23 cellular contexts compared by ENCODE assay signal in the genomic region with DNA sequence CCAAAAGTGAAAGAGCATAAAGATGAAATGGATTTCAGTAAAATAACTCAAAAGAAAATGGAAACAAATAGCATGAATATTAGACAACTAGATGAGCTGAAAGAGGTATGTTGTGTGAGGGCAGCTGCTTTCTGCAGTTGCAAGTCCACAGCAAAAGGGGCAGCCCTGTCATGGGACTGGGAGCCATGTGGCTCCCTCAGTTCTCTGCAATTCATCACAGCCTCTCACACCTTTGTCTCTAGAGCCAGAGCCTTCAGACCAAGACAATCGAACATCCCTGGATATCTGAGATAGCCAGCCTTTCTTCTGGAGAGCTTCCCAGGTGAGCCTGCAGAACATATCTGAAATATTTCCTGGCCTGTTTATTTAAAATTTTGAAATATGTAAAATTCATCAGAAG.
"Had no signal": no experiment of that assay in that cellular context is flagged by ENCODE, and none has a peak within 500 bp of the region (broad histone marks: within the 10 kb centered on the region; RNA-seq: fewer than 3 reads in every experiment).

No MANE protein-coding gene starts in this region.

- H3K4me2 ChIP-seq: SK-N-SH had no signal

- H3K9ac ChIP-seq: SK-N-SH had no signal

- H3K9me3 ChIP-seq: MG63, SK-N-SH had no signal

- H3K27ac Mint-ChIP-seq: T-cell had no signal

- ATAC-seq: Panc1, PC-3, T-cell had no signal

- H3K36me3 ChIP-seq: MG63 had no signal

- H3K36me3 Mint-ChIP-seq: T-cell had no signal

- H3K27me3 ChIP-seq: MG63 had no signal

- H3K4me3 Mint-ChIP-seq: T-cell had no signal

- H3K4me3 ChIP-seq: MG63 had no signal

- H3K4me1 Mint-ChIP-seq: T-cell had no signal

- H3K9me3 Mint-ChIP-seq: T-cell had no signal

- H3K27ac ChIP-seq: RWPE1 had no signal

- DNase-seq: IMR-90; Karpas-422; KG1; MG63; NCI-H1092; NCI-H1105 treated with DMSO at 0.1 percent for 48 hours; NCI-H1417 treated with DMSO at 0.1 percent for 48 hours; NCI-H146; NCI-H1694 treated with DMSO at 0.1 percent for 48 hours; NCI-H2029; NCI-H2171 treated with DMSO at 0.1 percent for 48 hours; NCI-H345; NCI-H446 treated with DMSO at 0.1 percent for 48 hours; NCI-H510A treated with DMSO at 0.1 percent for 48 hours; NCI-H526; NK-92 treated with Interleukin-12 subunit alpha and Interleukin-12 subunit beta, amount 100 ng/mL, for 24 hours; PC-3; SHP77; SK-N-SH; SW 1271; T-cell had no signal
